ENCODE assay signal across 11 cellular contexts in the genomic region with DNA sequence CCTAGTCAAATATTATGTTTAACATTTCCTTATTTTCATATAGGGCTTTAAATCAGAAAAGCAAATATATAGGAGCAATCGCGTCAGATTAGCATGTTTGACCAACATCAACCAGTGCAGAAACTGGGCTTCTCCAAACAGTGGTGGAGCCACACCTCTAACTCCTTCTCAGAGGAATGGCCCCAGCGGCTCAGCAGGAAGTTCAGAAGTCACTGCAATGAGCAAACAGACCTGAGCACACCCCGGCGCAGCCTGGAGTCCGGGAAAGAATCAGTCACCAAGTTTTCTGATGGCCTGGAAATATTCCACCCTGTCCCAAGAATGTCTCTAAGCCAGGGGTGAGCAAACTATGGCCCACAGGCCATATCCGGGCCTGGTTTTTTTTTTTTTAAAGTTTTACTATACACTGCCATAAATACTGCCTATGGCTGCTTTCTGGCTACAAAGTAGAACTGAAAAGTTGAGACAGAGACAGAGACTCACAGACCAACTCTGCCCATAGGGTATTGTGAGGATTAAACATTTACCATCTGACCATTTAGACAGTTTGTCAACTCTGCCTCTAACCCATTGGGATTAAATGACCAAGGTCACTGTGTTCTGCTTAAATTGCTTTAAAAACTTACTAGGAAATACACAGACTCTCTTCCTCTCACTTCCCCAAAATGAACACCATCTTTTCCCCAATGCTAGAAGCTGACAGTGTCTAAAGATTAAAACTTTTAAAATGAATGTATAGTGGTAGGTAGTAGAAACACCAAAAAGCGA. TPM values are rescaled to one million over a fixed set of nuclear protein-coding genes. Genes with fewer than 3 reads are reported as not detected.
DNase-seq lines count a peak whose midpoint lies in the region; ATAC-seq, FAIRE-seq and TF ChIP-seq lines count a peak whose summit lies in the region.
"Had no signal": no experiment of that assay in that cellular context is flagged by ENCODE, and none has a peak within 500 bp of the region (broad histone marks: within the 10 kb centered on the region; RNA-seq: fewer than 3 reads in every experiment).

No MANE protein-coding gene starts in this region.

- H3K4me3 ChIP-seq in GM12878 (no peak overlapping the region), H7 (ENCODE audit: insufficient read depth, low read depth, low read length) (no peak overlapping the region)
- H3K4me3 ChIP-seq: HAP-1 had no signal

- H3K27me3 ChIP-seq in GM12878 (replicated peaks in 1 of 2; ENCODE audit: control insufficient read depth in 2 of 2, insufficient read depth in 2 of 2, low read length in 1 of 2) (no peaks in the 10 kb centered on the region), H7 (ENCODE audit: control insufficient read depth, insufficient read depth, low read length) (peaks cover 6% of the 10 kb centered on the region)

- H3K27ac ChIP-seq in GM12878 (ENCODE audit: control insufficient read depth, insufficient read depth): peak overlapping the region; percentile 18; the same call in 1 of the 2 replicates

- CTCF ChIA-PET in GM12878 (lab: Yijun Ruan, JAX): no interaction called here

- no peak overlapping the region for H2AFZ ChIP-seq in GM12878 (ENCODE audit: control insufficient read depth, low read depth, low read length)

- 74% methylated on average over 8 of the region's 8 CpGs for WGBS in GM12878 (ENCODE audit: insufficient coverage, insufficient replicate concordance, low lambda C conversion rate, missing lambda C conversion rate)

- no peak for TF ChIP-seq POLR2A in GM12878 (IDR thresholded peaks at IDR 0.05; ENCODE audit: low read depth, low read length)

- TF ChIP-seq CTCF in GM12878 (IDR thresholded peaks at IDR 0.05 in 2 of 3, conservative IDR thresholded peaks at IDR 0.05 in 1 of 3; ENCODE audit: control insufficient read depth in 2 of 3, extremely low read depth in 1 of 3, insufficient read depth in 1 of 3, low read depth in 3 of 3, low read length in 3 of 3): no peak

- peak; percentile 87 for ATAC-seq in GM18861 (IDR thresholded peaks at IDR 0.05; ENCODE audit: unreplicated experiment)
- peak; percentile 45 for ATAC-seq in HG03432 (IDR thresholded peaks at IDR 0.05; ENCODE audit: unreplicated experiment)
- peak; percentile 72 for ATAC-seq in GM12878

- peak; percentile 17 for DNase-seq in GM12878 (ENCODE audit: low read depth, low spot score)
- DNase-seq in mucosa of gallbladder (ENCODE audit: low spot score): peak; percentile 83
- no peak for DNase-seq in activated CD4-positive, alpha-beta T cell treated with anti-CD3 and anti-CD28 coated beads for 4 hours
- no peak for DNase-seq in activated CD4-positive, alpha-beta T cell treated with anti-CD3 and anti-CD28 coated beads for 1 hour
- no peak for DNase-seq in H7
- DNase-seq in NCI-H1092 treated with DMSO at 0.1 percent for 48 hours (lab: John Stamatoyannopoulos, UW): no peak
- DNase-seq: activated CD4-positive, alpha-beta T cell treated with anti-CD3 and anti-CD28 coated beads for 48 hours; NCI-H1436 treated with DMSO at 0.1 percent for 48 hours had no signal

- H4K20me1 ChIP-seq in GM12878 (ENCODE audit: control insufficient read depth, insufficient read depth): no peaks in the 10 kb centered on the region

- H3K36me3 ChIP-seq in GM12878 (ENCODE audit: control insufficient read depth in 2 of 2, insufficient read depth in 2 of 2, low read length in 1 of 2) (no peaks in the 10 kb centered on the region), H7 (replicated peaks; ENCODE audit: control insufficient read depth, insufficient read depth, low read length) (no peaks in the 10 kb centered on the region)
- H3K36me3 ChIP-seq: HAP-1 had no signal

- H3K4me1 ChIP-seq in GM12878 (ENCODE audit: control insufficient read depth, insufficient read depth, low read length): no peaks in the 10 kb centered on the region

- no peak for TF ChIP-seq RAD21 in GM12878 (IDR thresholded peaks at IDR 0.05; ENCODE audit: insufficient read depth, low read depth, low read length)

- H3K9ac ChIP-seq in GM12878 (ENCODE audit: control insufficient read depth, insufficient read depth, low read length): no peak overlapping the region

- in situ Hi-C loops in GM12878 (cut with MboI): no loop called here

- SMC1A ChIA-PET in GM12878 (lab: Charles Lee; ENCODE audit: uncharacterized antibody, unreplicated experiment): interaction anchor here (1.7 kb wide), 1 partner anchor 12 kb away, joined by 3 read pairs; no protein-coding TSS in a partner anchor

- no TSS peak for BruUV-seq in GM12878 (replicated peaks; lab: Mats Ljungman, UMichigan)

- no peak overlapping the region for H3K4me2 ChIP-seq in GM12878 (ENCODE audit: control insufficient read depth, insufficient read depth)

- intact Hi-C loops in GM12878 (cut with micrococcal nuclease; ENCODE audit: unreplicated experiment): no loop called here

- POLR2A ChIA-PET in GM12878 (lab: Charles Lee): no interaction called here

- no peaks in the 10 kb centered on the region for H3K79me2 ChIP-seq in GM12878 (ENCODE audit: control insufficient read depth, insufficient read depth, low read length)

- FAIRE-seq in GM12878 (lab: Jason Lieb, UNC): no peak

- no peak for TF ChIP-seq EP300 in GM12878 (IDR thresholded peaks at IDR 0.05; ENCODE audit: borderline replicate concordance in 1 of 2, control insufficient read depth in 1 of 2, low read depth in 2 of 2, low read length in 2 of 2)

- H3K9me3 ChIP-seq in GM12878 (replicated peaks; ENCODE audit: control insufficient read depth, insufficient read depth, low read length): no peaks in the 10 kb centered on the region
- H3K9me3 ChIP-seq: HAP-1 had no signal

- RAD21 ChIA-PET in GM12878 (lab: Charles Lee; ENCODE audit: unreplicated experiment): no interaction called here

TF ChIP-seq in GM12878, 131 proteins besides CTCF, POLR2A, EP300 and RAD21:
- TF ChIP-seq IKZF2 (IDR thresholded peaks at IDR 0.05): peak in 1 of 2 experiments; percentile 29; a peak in 1 of 4 replicates
- TF ChIP-seq SPI1 (IDR thresholded peaks at IDR 0.05; ENCODE audit: borderline replicate concordance, insufficient read depth, low read depth, low read length): 0 out of 2 replicates have a peak, but pooled peaks have one; percentile 28
- no peak for TF ChIP-seq TAF1 (IDR thresholded peaks at IDR 0.05; ENCODE audit: borderline replicate concordance, low read depth, low read length)
- TF ChIP-seq ETV6 (conservative IDR thresholded peaks at IDR 0.05 in 1 of 2, IDR thresholded peaks at IDR 0.05 in 1 of 2; ENCODE audit: borderline replicate concordance in 1 of 2, low read depth in 1 of 2): peak in 1 of 2 experiments; percentile 19; a peak in 1 of 4 replicates

RNA-seq across cellular contexts. Expression of a gene that starts 5.4 kb away (rescaled TPM):
- 4.5 and 6.6 TPM in 2 replicates for total RNA-seq in GM12878 (2013; cell fraction: nucleolus; rRNA removed)
- total RNA-seq in GM12878 (2014; rRNA removed) (17.3 and 19.6 TPM in 2 replicates), GM12878 (2014; rRNA removed; fragmentation: Illumina TruSeq; extraction: Trizol) (18.7 and 18.9 TPM in 2 replicates), GM12878 (2021) (18.7 and 19.0 TPM in 2 replicates), mucosa of gallbladder (298 TPM)
- polyA plus RNA-seq in GM12878 (2011; ENCODE audit: low read depth): 7.9 TPM
- polyA plus RNA-seq in GM12878 (2011; rRNA removed) (0.41 and 0.58 TPM in 2 replicates), GM12878 (2014; fragmentation: Illumina TruSeq; extraction: Trizol) (24.0 and 25.8 TPM in 2 replicates), GM12878 (2014; fragmentation: Nextera tagmentation; extraction: Ambion mirVana) (1 to 10 TPM; 5.7 to 7.8 TPM), GM12878 (2014; rRNA removed) (18.0 and 18.6 TPM in 2 replicates), GM12878 (2016; fragmentation: Nextera tagmentation; extraction: Ambion mirVana) (10 to 100 TPM; 24.5 to 25.9 TPM)
- 0.23 and 0.27 TPM in 2 replicates for polyA plus RNA-seq in GM12878 (2011; cell fraction: cytosol; rRNA removed)
- 0.24 and 0.31 TPM in 2 replicates for polyA plus RNA-seq in GM12878 (2011; cell fraction: nucleus; rRNA removed)
- polyA plus RNA-seq in GM12878 (2012): 5.3 and 7.5 TPM in 2 replicates
- 0.07 and 0.41 TPM in 2 replicates for polyA minus RNA-seq in GM12878 (2011; rRNA and poly(A)+ RNA removed)
- 1.8 and 3.2 TPM in 2 replicates for polyA minus RNA-seq in GM12878 (2011; cell fraction: cytosol; rRNA and poly(A)+ RNA removed)
- 0.12 and 0.38 TPM in 2 replicates for polyA minus RNA-seq in GM12878 (2011; cell fraction: nucleus; rRNA and poly(A)+ RNA removed)
- total RNA-seq in H7 (2014; rRNA removed; shearing (Covaris generic)): 24.3 and 31.5 TPM in 2 replicates

Comparison
In these comparisons a context has a peak if more than half of its experiments do, and no peak if none do; other contexts are left out.
1. DNase-seq: peak in GM12878 (single experiment) and mucosa of gallbladder (single experiment); none in activated CD4-positive, alpha-beta T cell treated with anti-CD3 and anti-CD28 coated beads for 4 hours (0 of 2), activated CD4-positive, alpha-beta T cell treated with anti-CD3 and anti-CD28 coated beads for 1 hour (single experiment), H7 (single experiment) and NCI-H1092 treated with DMSO at 0.1 percent for 48 hours (single experiment).
2. Peak in every context shown above with its lines, with median percentiles within 50 percentile points of each other: ATAC-seq.